ENCODE assay signal across 31 cellular contexts in the genomic region with DNA sequence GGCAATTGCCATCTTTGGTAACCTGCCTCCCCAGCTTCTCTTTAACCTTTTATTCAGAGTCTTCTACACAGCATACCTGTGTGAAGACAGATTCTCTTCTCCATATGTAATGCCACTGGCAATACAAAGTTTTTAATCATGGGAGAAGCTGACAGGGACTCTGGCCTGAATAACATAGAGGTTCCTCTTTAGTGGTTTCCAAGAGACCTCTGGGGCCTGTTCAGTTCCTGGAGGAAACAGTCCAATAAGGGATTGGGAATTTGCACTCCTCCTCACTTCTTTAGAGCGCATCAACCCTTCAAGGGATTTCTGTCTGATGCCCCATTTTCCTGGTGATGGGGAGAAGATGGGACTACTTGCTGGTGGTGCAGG. TPM values are rescaled to one million over a fixed set of nuclear protein-coding genes. Genes with fewer than 3 reads are reported as not detected.
DNase-seq lines count a peak whose midpoint lies in the region; TF ChIP-seq lines count a peak whose summit lies in the region.
"Had no signal": no experiment of that assay in that cellular context is flagged by ENCODE, and none has a peak within 500 bp of the region (broad histone marks: within the 10 kb centered on the region; RNA-seq: fewer than 3 reads in every experiment).

No MANE protein-coding gene starts in this region.

- DNase-seq in Caco-2 (no peak), endothelial cell (ENCODE audit: low spot score) (no peak), neural progenitor cell (ENCODE audit: low spot score) (no peak), DMS 273 (lab: John Stamatoyannopoulos, UW; ENCODE audit: unreplicated experiment) (no peak), T-helper 1 cell (no peak), SKM-1 treated with dmso at 0.1 percent for 144 hours (lab: John Stamatoyannopoulos, UW; ENCODE audit: unreplicated experiment) (no peak)
- no peak for DNase-seq in activated T-cell treated with anti-CD3 and anti-CD28 coated beads, Interleukin-2, amount 50 U/mL, for 1 hour
- DNase-seq: activated CD4-positive, alpha-beta T cell treated with anti-CD3 and anti-CD28 coated beads for 48 hours; activated CD8-positive, alpha-beta memory T cell treated with anti-CD3 and anti-CD28 coated beads for 24 hours; activated T-cell treated with anti-CD3 and anti-CD28 coated beads, Interleukin-2, amount 50 U/mL, for 24 hours; brain microvascular endothelial cell; DMS153; KG1; kidney glomerular epithelial cell; lower lobe of right lung; MG63; mucosa of descending colon; NCI-H1436; NCI-H2107; stimulated activated naive B cell treated with anti-CD40 and anti-IgM and Interleukin-4, amounts not matched to agents 10 μg/mL and 1 μg/mL and 100 μg/mL, for 72 hours had no signal

- H3K27me3 Mint-ChIP-seq in Caco-2 (ENCODE audit: insufficient read depth, unreplicated experiment) = no peaks in the 10 kb centered on the region
- peaks cover 7% of the 10 kb centered on the region for H3K27me3 Mint-ChIP-seq in endothelial cell (ENCODE audit: unreplicated experiment)
- peaks cover 9% of the 10 kb centered on the region for H3K27me3 Mint-ChIP-seq in neural progenitor cell (ENCODE audit: insufficient read depth, low read depth)

- H3K27ac Mint-ChIP-seq in Caco-2 (ENCODE audit: unreplicated experiment) (no peak overlapping the region), endothelial cell (ENCODE audit: unreplicated experiment) (no peak overlapping the region), neural progenitor cell (no peak overlapping the region)
- H3K27ac Mint-ChIP-seq: activated T-cell treated with anti-CD3 and anti-CD28 coated beads, Interleukin-2, amount 50 U/mL, for 24 hours; CD4-positive, alpha-beta memory T cell; natural killer cell treated with Interleukin-12 subunit alpha and Interleukin-12 subunit beta and Interleukin-15 and Interleukin-18, amount 100 ng/mL, for 72 hours; stimulated activated naive B cell treated with anti-CD40 and anti-IgM and Interleukin-4, amounts not matched to agents 10 μg/mL and 1 μg/mL and 100 μg/mL, for 72 hours; T-helper 2 cell treated with Interferon-gamma antibody and Interleukin-4, amounts not matched to agents 5 μg/mL and 100 μg/mL, for 36 hours had no signal

- H3K4me1 Mint-ChIP-seq in Caco-2 (ENCODE audit: low read depth, unreplicated experiment) (peaks cover 13% of the 10 kb centered on the region), endothelial cell (ENCODE audit: unreplicated experiment) (peaks cover 6% of the 10 kb centered on the region), neural progenitor cell (peaks cover 9% of the 10 kb centered on the region)

- H3K4me3 ChIP-seq in Caco-2 (ENCODE audit: low read depth, low read length) = no peak overlapping the region
- H3K4me3 ChIP-seq in HUES64 (ENCODE audit: low read length) = peak overlapping the region; percentile 73
- peak overlapping the region; percentile 60 for H3K4me3 ChIP-seq in neural progenitor cell
- H3K4me3 ChIP-seq: A549, mucosa of descending colon had no signal

- intact Hi-C loops in Caco-2 (cut with micrococcal nuclease; ENCODE audit: unreplicated experiment) = no loop called here

- H3K4me3 Mint-ChIP-seq in Caco-2 (ENCODE audit: unreplicated experiment) (peak overlapping the region; percentile 83), endothelial cell (ENCODE audit: unreplicated experiment) (peak overlapping the region; percentile 89), neural progenitor cell (peak overlapping the region; percentile 91)
- H3K4me3 Mint-ChIP-seq: activated T-cell treated with anti-CD3 and anti-CD28 coated beads, Interleukin-2, amount 50 U/mL, for 24 hours; natural killer cell treated with Interleukin-12 subunit alpha and Interleukin-12 subunit beta and Interleukin-15 and Interleukin-18, amount 100 ng/mL, for 72 hours; T-helper 2 cell treated with Interferon-gamma antibody and Interleukin-4, amounts not matched to agents 5 μg/mL and 100 μg/mL, for 36 hours had no signal

- H3K9me3 Mint-ChIP-seq in Caco-2 (ENCODE audit: unreplicated experiment) = no peaks in the 10 kb centered on the region
- H3K9me3 Mint-ChIP-seq in endothelial cell (ENCODE audit: unreplicated experiment) = no peaks in the 10 kb centered on the region
- H3K9me3 Mint-ChIP-seq in neural progenitor cell = no peaks in the 10 kb centered on the region
- H3K9me3 Mint-ChIP-seq: activated T-cell treated with anti-CD3 and anti-CD28 coated beads, Interleukin-2, amount 50 U/mL, for 24 hours; stimulated activated naive B cell treated with anti-CD40 and anti-IgM and Interleukin-4, amounts not matched to agents 10 μg/mL and 1 μg/mL and 100 μg/mL, for 72 hours; T-helper 2 cell treated with Interferon-gamma antibody and Interleukin-4, amounts not matched to agents 5 μg/mL and 100 μg/mL, for 36 hours had no signal

- H2AFZ ChIP-seq in neural progenitor cell (replicated peaks) = no peak overlapping the region

- H3K36me3 Mint-ChIP-seq in Caco-2 (ENCODE audit: insufficient read depth, unreplicated experiment) (peaks cover 5% of the 10 kb centered on the region), endothelial cell (ENCODE audit: low read depth, unreplicated experiment) (peaks cover 3% of the 10 kb centered on the region), neural progenitor cell (no peaks in the 10 kb centered on the region)
- H3K36me3 Mint-ChIP-seq: CD4-positive, alpha-beta memory T cell had no signal

- no peaks in the 10 kb centered on the region for H3K4me1 ChIP-seq in Caco-2
- peaks cover 4% of the 10 kb centered on the region; the same call in 1 of the 2 replicates for H3K4me1 ChIP-seq in HUES64 (ENCODE audit: insufficient read depth, low read length)
- peaks cover 3% of the 10 kb centered on the region for H3K4me1 ChIP-seq in neural progenitor cell
- H3K4me1 ChIP-seq: A549, lower lobe of right lung had no signal

- POLR2A ChIA-PET in Caco-2 (lab: Charles Lee) = interaction anchor here (0.5 kb wide), 1 partner anchor 102 kb away, joined by 3 read pairs; no protein-coding TSS in a partner anchor

- no TSS peak for BruUV-seq in Caco-2 (replicated peaks; lab: Mats Ljungman, UMichigan)

- H3K27me3 ChIP-seq in Caco-2 (replicated peaks; ENCODE audit: control insufficient read depth, insufficient read depth, low read length) (no peaks in the 10 kb centered on the region), HUES64 (ENCODE audit: insufficient read depth, low read length) (peaks cover 25% of the 10 kb centered on the region), neural progenitor cell (peaks cover 14% of the 10 kb centered on the region)
- H3K27me3 ChIP-seq: MG63, vagina had no signal

- no peaks in the 10 kb centered on the region for H3K9me3 ChIP-seq in Caco-2
- no peaks in the 10 kb centered on the region for H3K9me3 ChIP-seq in HUES64 (ENCODE audit: insufficient read depth, low read depth, low read length)
- H3K9me3 ChIP-seq in neural progenitor cell (ENCODE audit: low read depth) = no peaks in the 10 kb centered on the region
- H3K9me3 ChIP-seq: A549, lower lobe of right lung, MG63, mucosa of descending colon, SK-N-SH, vagina had no signal

- no peak for TF ChIP-seq CTCF in Caco-2 (IDR thresholded peaks at IDR 0.05; ENCODE audit: insufficient read depth in 1 of 2, low read depth in 1 of 2, low read length in 1 of 2, severe bottlenecking in 1 of 2, unreplicated experiment in 1 of 2)
- TF ChIP-seq CTCF in endothelial cell (IDR thresholded peaks at IDR 0.05; ENCODE audit: unreplicated experiment) = no peak
- no peak for TF ChIP-seq CTCF in neural progenitor cell (IDR thresholded peaks at IDR 0.05)

- H3K9ac ChIP-seq in HUES64 (ENCODE audit: low read depth, low read length) (no peak overlapping the region), neural progenitor cell (no peak overlapping the region)
- H3K9ac ChIP-seq: SK-N-SH had no signal

- WGBS in HUES64 = 100% methylated on average over 1 of the region's 1 CpG

- CTCF ChIA-PET in Caco-2 (lab: Charles Lee) = interaction anchor here (0.6 kb wide), 1 partner anchor 504 kb away, joined by 3 read pairs; no protein-coding TSS in a partner anchor

- H3K4me2 ChIP-seq in neural progenitor cell = peak overlapping the region; percentile 87

- peaks cover 7% of the 10 kb centered on the region for H4K20me1 ChIP-seq in neural progenitor cell (ENCODE audit: low read depth)

- no peaks in the 10 kb centered on the region for H3K36me3 ChIP-seq in Caco-2 (ENCODE audit: control insufficient read depth, insufficient read depth, low read length)
- no peaks in the 10 kb centered on the region for H3K36me3 ChIP-seq in HUES64 (ENCODE audit: insufficient read depth, low read length)
- no peaks in the 10 kb centered on the region for H3K36me3 ChIP-seq in neural progenitor cell
- H3K36me3 ChIP-seq: brain microvascular endothelial cell, lower lobe of right lung, MG63, vagina had no signal

- H3K79me2 ChIP-seq in neural progenitor cell (ENCODE audit: low read depth) = no peaks in the 10 kb centered on the region

- peaks cover 11% of the 10 kb centered on the region for H3F3A ChIP-seq in neural progenitor cell (ENCODE audit: low read depth)

- no peak overlapping the region for H3K27ac ChIP-seq in HUES64 (ENCODE audit: low read depth, low read length)
- H3K27ac ChIP-seq in neural progenitor cell = no peak overlapping the region
- H3K27ac ChIP-seq: A549, brain microvascular endothelial cell, epithelial cell of prostate, lower lobe of right lung, RWPE1, vagina, VCaP had no signal

RNA-seq across cellular contexts. Expression of a gene that starts 1.4 kb away (rescaled TPM):
- total RNA-seq in Caco-2 (2022) = 3.4 and 4.4 TPM in 2 replicates
- polyA plus RNA-seq in HUES64 (2013, experiment 1 of 2) = 1.2 TPM
- polyA plus RNA-seq in HUES64 (2013, experiment 2 of 2) = 1.1 TPM
- 1.8 TPM for total RNA-seq in endothelial cell (ENCODE audit: unreplicated experiment)
- total RNA-seq in neural progenitor cell (ENCODE audit: low replicate concordance) = 2.4 and 2.5 TPM in 2 replicates
- total RNA-seq: CD4-positive, alpha-beta memory T cell; natural killer cell treated with Interleukin-12 subunit alpha and Interleukin-12 subunit beta and Interleukin-15 and Interleukin-18, amount 100 ng/mL, for 72 hours; OCI-LY7 had no signal
- polyA plus RNA-seq: CD4-positive, alpha-beta memory T cell had no signal
